In genomic region chr14:50257728-50258127, GRCh38 we compare ENCODE assay signal across 1 cellular context.
TF ChIP-seq lines count a peak whose summit lies in the region.

No MANE protein-coding gene starts in this region.

TF ChIP-seq in K562, 482 proteins besides CTCF, POLR2A, EP300 and RAD21 (continued from another document):
- TF ChIP-seq ZBTB12 (CRISPR knock-in tag; IDR thresholded peaks at IDR 0.05): 0 out of 2 replicates have a peak, but pooled peaks have one; percentile 14
- peak; percentile 23; the same call in 1 of the 2 replicates for TF ChIP-seq SMARCE1 (IDR thresholded peaks at IDR 0.05)
- TF ChIP-seq HDAC1 (IDR thresholded peaks at IDR 0.05): 0 out of 4 replicates have a peak, but pooled peaks of 1 of the 2 experiments have one; percentile 37
- 0 out of 2 replicates have a peak, but pooled peaks have one; percentile 24 for TF ChIP-seq KLF1 (tag; IDR thresholded peaks at IDR 0.05)
- peak; percentile 28; the same call in 1 of the 2 replicates for TF ChIP-seq CBFA2T3 (IDR thresholded peaks at IDR 0.05)
- peak; percentile 74 for TF ChIP-seq ZNF316 (IDR thresholded peaks at IDR 0.05)
- no peak for TF ChIP-seq EHMT2 (IDR thresholded peaks at IDR 0.05)
- TF ChIP-seq ZNF282 (CRISPR knock-in tag; IDR thresholded peaks at IDR 0.05): no peak
- TF ChIP-seq ASH1L (IDR thresholded peaks at IDR 0.05; ENCODE audit: borderline replicate concordance, low read depth, partially characterized antibody): no peak
- TF ChIP-seq C11orf30 (IDR thresholded peaks at IDR 0.05; ENCODE audit: low read depth): peak; percentile 63
- TF ChIP-seq MTA2 (IDR thresholded peaks at IDR 0.05; ENCODE audit: low read depth): 0 out of 2 replicates have a peak, but pooled peaks have one; percentile 25
- TF ChIP-seq RCOR1 (IDR thresholded peaks at IDR 0.05; ENCODE audit: borderline replicate concordance in 1 of 2, low read depth in 2 of 2, low read length in 2 of 2): peak in 1 of 2 experiments; percentile 50; a peak in 1 of 4 replicates
- no peak for TF ChIP-seq EWSR1 (IDR thresholded peaks at IDR 0.05; ENCODE audit: borderline replicate concordance, low read depth, partially characterized antibody)
- peak; percentile 96 for TF ChIP-seq ZNF41 (CRISPR knock-in tag; conservative IDR thresholded peaks at IDR 0.05)
- no peak for TF ChIP-seq TAF15 (IDR thresholded peaks at IDR 0.05; ENCODE audit: low read depth, low read length)
- no peak for TF ChIP-seq DIDO1 (tag; IDR thresholded peaks at IDR 0.05; ENCODE audit: low read depth)
- TF ChIP-seq ZNF766 (CRISPR knock-in tag; conservative IDR thresholded peaks at IDR 0.05): 0 out of 2 replicates have a peak, but pooled peaks have one; percentile 32
- TF ChIP-seq VEZF1 (CRISPR knock-in tag; IDR thresholded peaks at IDR 0.05): peak; percentile 55; the same call in 1 of the 2 replicates
TF ChIP-seq in K562: peak in this region for 14.
